Comparison of ENCODE assay signal across 20 cellular contexts in genomic region chr12:107429006-107429698, GRCh38.
DNase-seq lines count a peak whose midpoint lies in the region; ATAC-seq and TF ChIP-seq lines count a peak whose summit lies in the region.
"Had no signal": no experiment of that assay in that cellular context is flagged by ENCODE, and none has a peak within 500 bp of the region (broad histone marks: within the 10 kb centered on the region; RNA-seq: fewer than 3 reads in every experiment).

No MANE protein-coding gene starts in this region.

- H3K36me3 ChIP-seq in mammary epithelial cell (ENCODE audit: insufficient read depth, low read length) (no peaks in the 10 kb centered on the region), left lung (no peaks in the 10 kb centered on the region), brain microvascular endothelial cell (replicated peaks) (no peaks in the 10 kb centered on the region), gastrocnemius medialis (no peaks in the 10 kb centered on the region)
- H3K36me3 ChIP-seq: breast epithelium had no signal

- H3K27me3 ChIP-seq in mammary epithelial cell (ENCODE audit: insufficient read depth, low read length), result no peaks in the 10 kb centered on the region
- H3K27me3 ChIP-seq in left lung, result no peaks in the 10 kb centered on the region
- H3K27me3 ChIP-seq in brain microvascular endothelial cell (replicated peaks), result no peaks in the 10 kb centered on the region
- no peaks in the 10 kb centered on the region for H3K27me3 ChIP-seq in gastrocnemius medialis
- H3K27me3 ChIP-seq: breast epithelium had no signal

- intact Hi-C loops in mammary epithelial cell (cut with micrococcal nuclease), result no loop called here
- intact Hi-C loops in left lung (cut with DNase I), result no loop called here
- intact Hi-C loops in gastrocnemius medialis (cut with DNase I; ENCODE audit: low total_unique reads), result no loop called here

- no peak for TF ChIP-seq CTCF in mammary epithelial cell (conservative IDR thresholded peaks at IDR 0.05 in 1 of 2, IDR thresholded peaks at IDR 0.05 in 1 of 2; ENCODE audit: extremely low read depth in 1 of 2, insufficient read depth in 1 of 2, low read depth in 1 of 2, low read length in 2 of 2)
- TF ChIP-seq CTCF in left lung (IDR thresholded peaks at IDR 0.05), result no peak
- no peak for TF ChIP-seq CTCF in brain microvascular endothelial cell (IDR thresholded peaks at IDR 0.05; ENCODE audit: low read depth, low read length, missing control alignments)
- TF ChIP-seq CTCF in gastrocnemius medialis (IDR thresholded peaks at IDR 0.05 in 4 of 5, conservative IDR thresholded peaks at IDR 0.05 in 1 of 5), result no peak

- BruUV-seq in mammary epithelial cell (replicated peaks; lab: Mats Ljungman, UMichigan), result no TSS peak

- CTCF ChIA-PET in mammary epithelial cell (lab: Charles Lee; ENCODE audit: low non-redundant PET), result interaction anchor here (0.5 to 0.7 kb wide), 2 partner anchors 80 to 148 kb away, joined by 3 to 4 read pairs; no protein-coding TSS in a partner anchor

- no peak overlapping the region for H3K9ac ChIP-seq in mammary epithelial cell (ENCODE audit: insufficient read depth, low read length)
- H3K9ac ChIP-seq: KMS-11 had no signal

- peak overlapping the region; percentile 31 for H3K4me2 ChIP-seq in mammary epithelial cell (ENCODE audit: insufficient read depth, low read depth, low read length)
- H3K4me2 ChIP-seq: KMS-11 had no signal

- H3K4me1 ChIP-seq in mammary epithelial cell (ENCODE audit: insufficient read depth, low read length) (peaks cover 18% of the 10 kb centered on the region), left lung (no peaks in the 10 kb centered on the region), gastrocnemius medialis (no peaks in the 10 kb centered on the region)
- H3K4me1 ChIP-seq: breast epithelium, psoas muscle had no signal

- dilution Hi-C loops in mammary epithelial cell (cut with HindIII; ENCODE audit: low sequenced_read_pairs), result no loop called here

- peak; percentile 19 for DNase-seq in DMS53 treated with DMSO at 0.1 percent for 48 hours (lab: John Stamatoyannopoulos, UW; ENCODE audit: unreplicated experiment)
- peak; percentile 17 for DNase-seq in NCI-H187 treated with DMSO at 0.1 percent for 48 hours (lab: John Stamatoyannopoulos, UW)
- DNase-seq in mammary epithelial cell, result peak; percentile 76
- peak in 1 of 2 donors; percentile 36 for DNase-seq in left lung
- DNase-seq in brain microvascular endothelial cell, result no peak
- no peak for DNase-seq in gastrocnemius medialis
- no peak for DNase-seq in COLO829 (ENCODE audit: low spot score)
- DNase-seq in pons (ENCODE audit: low spot score), result no peak
- DNase-seq: activated CD4-positive, alpha-beta T cell treated with anti-CD3 and anti-CD28 coated beads, Interleukin-2, amount 50 U/mL, for 4 hours; activated naive CD8-positive, alpha-beta T cell treated with anti-CD3 and anti-CD28 coated beads for 36 hours; activated T-cell treated with anti-CD3 and anti-CD28 coated beads, Interleukin-2, amount 50 U/mL, for 4 hours; dorsolateral prefrontal cortex; HFFc6; naive thymus-derived CD8-positive, alpha-beta T cell; NCI-H2171; psoas muscle had no signal

- H3K27ac ChIP-seq in mammary epithelial cell (ENCODE audit: insufficient read depth, low read depth, low read length) (no peak overlapping the region), left lung (no peak overlapping the region), brain microvascular endothelial cell (no peak overlapping the region), gastrocnemius medialis (no peak overlapping the region)
- H3K27ac ChIP-seq: breast epithelium, dorsolateral prefrontal cortex, HL-60, KMS-11, psoas muscle, SK-N-MC had no signal

- H3K9me3 ChIP-seq in mammary epithelial cell (replicated peaks; ENCODE audit: insufficient read depth, low read length), result no peaks in the 10 kb centered on the region
- H3K9me3 ChIP-seq in left lung, result no peaks in the 10 kb centered on the region
- no peaks in the 10 kb centered on the region for H3K9me3 ChIP-seq in gastrocnemius medialis
- H3K9me3 ChIP-seq: breast epithelium, psoas muscle had no signal

- in situ Hi-C loops in mammary epithelial cell (cut with MboI; ENCODE audit: low sequenced_read_pairs in 2 of 2) (no loop called here), brain microvascular endothelial cell (cut with HindIII; ENCODE audit: low pct_ligation_motif_present, low sequenced_read_pairs) (no loop called here), gastrocnemius medialis (cut with MboI; ENCODE audit: low sequenced_read_pairs in 4 of 4) (no loop called here)

- 17% methylated on average over 6 of the region's 6 CpGs for WGBS in mammary epithelial cell (ENCODE audit: low coverage, missing lambda C conversion rate)

- H2AFZ ChIP-seq in mammary epithelial cell (ENCODE audit: low read depth, low read length), result peak overlapping the region; percentile 2

- H3K79me2 ChIP-seq in mammary epithelial cell (ENCODE audit: insufficient read depth, low read length), result peaks cover 5% of the 10 kb centered on the region

- H4K20me1 ChIP-seq in mammary epithelial cell (ENCODE audit: insufficient read depth, low read length), result no peaks in the 10 kb centered on the region

- no peak for TF ChIP-seq POLR2A in gastrocnemius medialis (IDR thresholded peaks at IDR 0.05)

- no peak overlapping the region for H3K4me3 ChIP-seq in mammary epithelial cell (replicated peaks in 1 of 3; ENCODE audit: insufficient read depth in 1 of 3, low read depth in 2 of 3, low read length in 3 of 3)
- no peak overlapping the region for H3K4me3 ChIP-seq in left lung
- H3K4me3 ChIP-seq in brain microvascular endothelial cell (ENCODE audit: low read depth, low read length), result no peak overlapping the region
- no peak overlapping the region for H3K4me3 ChIP-seq in gastrocnemius medialis
- H3K4me3 ChIP-seq: breast epithelium, dorsolateral prefrontal cortex, psoas muscle, SK-N-MC had no signal

- peak; percentile 95 for ATAC-seq in left lung
- ATAC-seq in gastrocnemius medialis, result no peak
- ATAC-seq: activated T-cell treated with anti-CD3 and anti-CD28 coated beads, Interleukin-2, amount 50 U/mL, for 4 hours; naive thymus-derived CD8-positive, alpha-beta T cell; psoas muscle had no signal

Comparison
In these comparisons a context has a peak if more than half of its experiments do, and no peak if none do; other contexts are left out.
1. DNase-seq: peak in DMS53 treated with DMSO at 0.1 percent for 48 hours (single experiment), NCI-H187 treated with DMSO at 0.1 percent for 48 hours (single experiment) and mammary epithelial cell (single experiment); none in brain microvascular endothelial cell (single experiment), gastrocnemius medialis (0 of 2), COLO829 (single experiment) and pons (single experiment).